25 cellular contexts compared by ENCODE assay signal in the genomic region with DNA sequence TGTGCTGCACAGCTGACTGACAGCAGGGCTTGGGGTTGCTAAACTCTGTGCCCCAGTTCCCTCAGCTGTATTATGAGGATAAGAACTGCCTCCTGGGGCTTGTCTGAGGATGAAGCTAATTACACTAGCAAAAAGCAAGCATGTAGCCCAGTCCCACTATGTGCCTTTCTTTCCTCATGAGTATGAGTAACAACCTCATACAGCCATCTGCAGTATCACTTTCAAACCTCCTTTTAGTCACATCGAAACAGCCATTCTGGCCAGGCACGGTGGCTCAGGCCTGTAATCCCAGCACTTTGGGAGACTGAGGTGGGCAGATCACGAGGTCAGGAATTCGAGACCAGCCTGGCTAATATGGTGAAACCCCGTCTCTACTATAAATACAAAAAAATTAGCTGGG.
DNase-seq lines count a peak whose midpoint lies in the region; ATAC-seq, FAIRE-seq and TF ChIP-seq lines count a peak whose summit lies in the region.
"Had no signal": no experiment of that assay in that cellular context is flagged by ENCODE, and none has a peak within 500 bp of the region (broad histone marks: within the 10 kb centered on the region; RNA-seq: fewer than 3 reads in every experiment).

No MANE protein-coding gene starts in this region.

- CTCF ChIA-PET in GM12878 (lab: Yijun Ruan, JAX): interaction anchor here (0.6 to 1.6 kb wide), 2 partner anchors 10 to 376 kb away, joined by 3 to 5 read pairs; no protein-coding TSS in a partner anchor

- RAD21 ChIA-PET in GM12878 (lab: Charles Lee; ENCODE audit: unreplicated experiment): interaction anchor here (0.7 kb wide), 1 partner anchor 94 kb away, joined by 3 read pairs; no protein-coding TSS in a partner anchor

- DNase-seq in GM12878 (ENCODE audit: low read depth, low spot score) (no peak), vagina (ENCODE audit: extremely low spot score in 2 of 2) (no peak), DMS114 treated with DMSO at 0.1 percent for 48 hours (lab: John Stamatoyannopoulos, UW; ENCODE audit: unreplicated experiment) (no peak), germinal center (ENCODE audit: low spot score) (no peak)
- DNase-seq: activated CD4-positive, alpha-beta T cell treated with anti-CD3 and anti-CD28 coated beads for 4 hours; activated T-cell treated with anti-CD3 and anti-CD28 coated beads, Interleukin-2, amount 50 U/mL, for 4 hours; aorta; Calu3; esophagus squamous epithelium; islet precursor cell; NCI-H1092 treated with DMSO at 0.1 percent for 48 hours; NCI-H2029; OCI-M1; right cardiac atrium; SK-N-SH; stimulated activated CD4-positive, alpha-beta T cell treated with anti-CD3 and anti-CD28 coated beads, Interleukin-12 subunit alpha, Interleukin-12 subunit beta, amount 100 ng/mL, for 4 hours; stimulated activated CD4-positive, alpha-beta T cell treated with anti-CD3 and anti-CD28 coated beads, Interleukin-4, amount 100 ng/mL, for 24 hours; T-helper 17 cell; tibial artery had no signal

- no peak for TF ChIP-seq RAD21 in GM12878 (IDR thresholded peaks at IDR 0.05; ENCODE audit: insufficient read depth, low read depth, low read length)

- H2AFZ ChIP-seq in GM12878 (ENCODE audit: control insufficient read depth, low read depth, low read length): peak overlapping the region; percentile 24; the same call in 1 of the 2 replicates

- intact Hi-C loops in GM12878 (cut with micrococcal nuclease; ENCODE audit: unreplicated experiment): no loop called here
- intact Hi-C loops in vagina (cut with DNase I): no loop called here

- no peak for TF ChIP-seq CTCF in GM12878 (IDR thresholded peaks at IDR 0.05 in 2 of 3, conservative IDR thresholded peaks at IDR 0.05 in 1 of 3; ENCODE audit: control insufficient read depth in 2 of 3, extremely low read depth in 1 of 3, insufficient read depth in 1 of 3, low read depth in 3 of 3, low read length in 3 of 3)
- no peak for TF ChIP-seq CTCF in vagina (IDR thresholded peaks at IDR 0.05)

- in situ Hi-C loops in GM12878 (cut with MboI): no loop called here

- TF ChIP-seq POLR2A in GM12878 (IDR thresholded peaks at IDR 0.05; ENCODE audit: low read depth, low read length) (no peak), vagina (IDR thresholded peaks at IDR 0.05) (no peak)

- ATAC-seq in GM18867 (IDR thresholded peaks at IDR 0.05; ENCODE audit: unreplicated experiment): peak; percentile 73
- peak; percentile 78 for ATAC-seq in GM21390 (IDR thresholded peaks at IDR 0.05; ENCODE audit: unreplicated experiment)
- peak; percentile 77 for ATAC-seq in HG03025 (IDR thresholded peaks at IDR 0.05; ENCODE audit: low FRiP score, unreplicated experiment)
- ATAC-seq in GM12878: peak; percentile 95
- ATAC-seq: activated T-cell treated with anti-CD3 and anti-CD28 coated beads, Interleukin-2, amount 50 U/mL, for 4 hours; gastroesophageal sphincter; HCT116; right cardiac atrium; T-helper 17 cell had no signal

- H3K36me3 ChIP-seq in GM12878 (ENCODE audit: control insufficient read depth in 2 of 2, insufficient read depth in 2 of 2, low read length in 1 of 2) (no peaks in the 10 kb centered on the region), vagina (no peaks in the 10 kb centered on the region)
- H3K36me3 ChIP-seq: cardiac muscle cell had no signal

- BruUV-seq in GM12878 (replicated peaks; lab: Mats Ljungman, UMichigan): no TSS peak

- H3K4me1 ChIP-seq in GM12878 (ENCODE audit: control insufficient read depth, insufficient read depth, low read length) (no peaks in the 10 kb centered on the region), vagina (no peaks in the 10 kb centered on the region)
- H3K4me1 ChIP-seq: esophagus squamous epithelium, gastroesophageal sphincter, tibial artery had no signal

- H3K27ac ChIP-seq in GM12878 (ENCODE audit: control insufficient read depth, insufficient read depth) (no peak overlapping the region), vagina (no peak overlapping the region)
- H3K27ac ChIP-seq: cardiac muscle cell, esophagus squamous epithelium, gastroesophageal sphincter, tibial artery had no signal

- H3K4me3 ChIP-seq in GM12878 (no peak overlapping the region), vagina (no peak overlapping the region)
- H3K4me3 ChIP-seq: cardiac muscle cell, esophagus squamous epithelium, gastroesophageal sphincter, tibial artery had no signal

- no peak overlapping the region for H3K9ac ChIP-seq in GM12878 (ENCODE audit: control insufficient read depth, insufficient read depth, low read length)
- H3K9ac ChIP-seq: SK-N-SH had no signal

- H4K20me1 ChIP-seq in GM12878 (ENCODE audit: control insufficient read depth, insufficient read depth): no peaks in the 10 kb centered on the region

- no peak overlapping the region for H3K4me2 ChIP-seq in GM12878 (ENCODE audit: control insufficient read depth, insufficient read depth)
- H3K4me2 ChIP-seq: SK-N-SH had no signal

- H3K79me2 ChIP-seq in GM12878 (ENCODE audit: control insufficient read depth, insufficient read depth, low read length): no peaks in the 10 kb centered on the region

- 4% methylated on average over 5 of the region's 5 CpGs for WGBS in GM12878 (ENCODE audit: insufficient coverage, insufficient replicate concordance, low lambda C conversion rate, missing lambda C conversion rate)

- no peak for TF ChIP-seq EP300 in GM12878 (IDR thresholded peaks at IDR 0.05; ENCODE audit: borderline replicate concordance in 1 of 2, control insufficient read depth in 1 of 2, low read depth in 2 of 2, low read length in 2 of 2)

- H3K9me3 ChIP-seq in GM12878 (replicated peaks; ENCODE audit: control insufficient read depth, insufficient read depth, low read length): no peaks in the 10 kb centered on the region; the same call in 2 of the 3 replicates
- no peaks in the 10 kb centered on the region for H3K9me3 ChIP-seq in vagina
- H3K9me3 ChIP-seq: esophagus squamous epithelium, gastroesophageal sphincter, SK-N-SH, tibial artery had no signal

- FAIRE-seq in GM12878 (lab: Jason Lieb, UNC): no peak

- 0 out of 4 replicates have a peak, but pooled peaks cover 0 to 1% of the 10 kb centered on the region in 2 experiments for H3K27me3 ChIP-seq in GM12878 (replicated peaks in 1 of 2; ENCODE audit: control insufficient read depth in 2 of 2, insufficient read depth in 2 of 2, low read length in 1 of 2)
- H3K27me3 ChIP-seq in vagina: no peaks in the 10 kb centered on the region
- H3K27me3 ChIP-seq: cardiac muscle cell, esophagus squamous epithelium, gastroesophageal sphincter, tibial artery had no signal

- POLR2A ChIA-PET in GM12878 (lab: Charles Lee): no interaction called here

- SMC1A ChIA-PET in GM12878 (lab: Charles Lee; ENCODE audit: uncharacterized antibody, unreplicated experiment): interaction anchor here (0.8 to 1.0 kb wide), 2 partner anchors 10 to 66 kb away, joined by 3 to 5 read pairs; partner anchors contain the start of gene COQ8A

TF ChIP-seq in GM12878, 131 proteins besides CTCF, POLR2A, EP300 and RAD21:
- TF ChIP-seq SRF (IDR thresholded peaks at IDR 0.05; ENCODE audit: low read depth in 2 of 2, low read length in 2 of 2) (no peak), NKRF (conservative IDR thresholded peaks at IDR 0.05) (no peak), IKZF1 (conservative IDR thresholded peaks at IDR 0.05) (peak; percentile 34; the same call in 1 of the 2 replicates), RUNX3 (IDR thresholded peaks at IDR 0.05; ENCODE audit: low read length) (no peak), NFXL1 (IDR thresholded peaks at IDR 0.05; ENCODE audit: borderline replicate concordance) (no peak), MEF2B (IDR thresholded peaks at IDR 0.05; ENCODE audit: partially characterized antibody, poor library complexity, severe bottlenecking) (no peak), CHD4 (IDR thresholded peaks at IDR 0.05) (no peak), IKZF2 (IDR thresholded peaks at IDR 0.05) (peak; percentile 44 to 46; a peak in 2 of 4 replicates), SIN3A (IDR thresholded peaks at IDR 0.05; ENCODE audit: low read depth, low read length) (no peak), EED (IDR thresholded peaks at IDR 0.05; ENCODE audit: low read depth) (0 out of 2 replicates have a peak, but pooled peaks have one; percentile 29), SPI1 (IDR thresholded peaks at IDR 0.05; ENCODE audit: borderline replicate concordance, insufficient read depth, low read depth, low read length) (no peak), POU2F2 (IDR thresholded peaks at IDR 0.05; ENCODE audit: borderline replicate concordance, low read depth, low read length) (no peak), TARDBP (IDR thresholded peaks at IDR 0.05; ENCODE audit: borderline replicate concordance) (no peak), DPF2 (IDR thresholded peaks at IDR 0.05) (peak; percentile 56; the same call in 1 of the 2 replicates)
